Comparison of ENCODE assay signal across 18 cellular contexts in the genomic region with DNA sequence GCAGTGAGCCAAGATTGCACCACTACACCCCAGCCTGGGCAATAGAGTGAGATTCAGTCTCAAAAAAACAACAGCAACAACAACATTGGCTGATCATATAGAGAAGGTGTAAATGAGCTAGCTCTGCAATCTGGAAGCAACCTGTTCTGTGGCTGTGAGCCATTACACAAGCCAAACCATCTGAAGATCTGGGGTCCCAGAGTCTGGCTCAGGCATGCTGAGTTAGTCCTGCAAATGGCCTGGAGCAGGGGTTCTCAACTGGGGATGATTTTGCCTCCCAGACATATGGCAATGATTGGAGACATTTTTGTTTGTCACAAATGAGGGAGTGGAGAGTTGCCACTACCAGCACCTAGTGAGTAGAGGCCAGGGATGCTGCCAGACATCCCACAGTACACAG. TPM values are rescaled to one million over a fixed set of nuclear protein-coding genes. Genes with fewer than 3 reads are reported as not detected.
"Had no signal": no experiment of that assay in that cellular context is flagged by ENCODE, and none has a peak within 500 bp of the region (broad histone marks: within the 10 kb centered on the region; RNA-seq: fewer than 3 reads in every experiment).

No MANE protein-coding gene starts in this region.

- ATAC-seq: foreskin keratinocyte; left ventricle myocardium superior; naive thymus-derived CD8-positive, alpha-beta T cell; pancreas had no signal

- DNase-seq: activated CD4-positive, alpha-beta T cell treated with anti-CD3 and anti-CD28 coated beads, Interleukin-2, amount 50 U/mL, for 48 hours; activated CD4-positive, CD25-positive, alpha-beta regulatory T cell treated with anti-CD3 and anti-CD28 coated beads, Interleukin-2, amount 50 U/mL, for 72 hours; activated effector memory CD4-positive, alpha-beta T cell treated with Interleukin-2 at 50 U/mL for 16 hours; central memory CD4-positive, alpha-beta T cell; effector memory CD4-positive, alpha-beta T cell; foreskin keratinocyte; kidney glomerular epithelial cell; left ventricle myocardium superior; naive thymus-derived CD8-positive, alpha-beta T cell; SK-N-SH; stimulated activated CD4-positive, alpha-beta T cell treated with anti-CD3 and anti-CD28 coated beads, Interleukin-2, amount 100 ng/mL, for 48 hours; stimulated activated naive CD4-positive, alpha-beta T cell treated with Interleukin-2 at 50 U/mL for 16 hours; T-helper 1 cell; T1000; transverse colon had no signal

- H3K9me3 Mint-ChIP-seq: dendritic cell treated with granulocyte-macrophage colony-stimulating factor and Interleukin-4, amounts not matched to agents 40 ng/mL and 50 ng/mL, for 4 days; memory B cell; naive thymus-derived CD8-positive, alpha-beta T cell had no signal

- H3K4me3 Mint-ChIP-seq: dendritic cell treated with granulocyte-macrophage colony-stimulating factor and Interleukin-4, amounts not matched to agents 40 ng/mL and 50 ng/mL, for 4 days; memory B cell; naive thymus-derived CD8-positive, alpha-beta T cell had no signal

- FAIRE-seq: pancreas had no signal

- H3K27me3 Mint-ChIP-seq: dendritic cell treated with granulocyte-macrophage colony-stimulating factor and Interleukin-4, amounts not matched to agents 40 ng/mL and 50 ng/mL, for 4 days; memory B cell; naive thymus-derived CD8-positive, alpha-beta T cell had no signal

- H3K27ac Mint-ChIP-seq: dendritic cell treated with granulocyte-macrophage colony-stimulating factor and Interleukin-4, amounts not matched to agents 40 ng/mL and 50 ng/mL, for 4 days; memory B cell had no signal

RNA-seq across cellular contexts. Expression of gene CNIH2, which starts 51.9 kb away (rescaled TPM):
- total RNA-seq: left ventricle myocardium superior had no signal
